13 cellular contexts compared by ENCODE assay signal in genomic region chr5:56183507-56183906, GRCh38. TPM values are rescaled to one million over a fixed set of nuclear protein-coding genes. Genes with fewer than 3 reads are reported as not detected.
DNase-seq lines count a peak whose midpoint lies in the region; FAIRE-seq and TF ChIP-seq lines count a peak whose summit lies in the region.
"Had no signal": no experiment of that assay in that cellular context is flagged by ENCODE, and none has a peak within 500 bp of the region (broad histone marks: within the 10 kb centered on the region; RNA-seq: fewer than 3 reads in every experiment).

No MANE protein-coding gene starts in this region.

- no peak overlapping the region for H3K27ac Mint-ChIP-seq in MCF 10A (ENCODE audit: low read depth, unreplicated experiment)
- H3K27ac Mint-ChIP-seq: activated naive CD4-positive, alpha-beta T cell treated with anti-CD3 and anti-CD28 coated beads for 36 hours had no signal

- H4K20me1 ChIP-seq in SK-N-SH (ENCODE audit: insufficient read depth): no peaks in the 10 kb centered on the region

- H3K4me3 Mint-ChIP-seq in MCF 10A (ENCODE audit: unreplicated experiment): no peak overlapping the region
- H3K4me3 Mint-ChIP-seq: activated naive CD4-positive, alpha-beta T cell treated with anti-CD3 and anti-CD28 coated beads for 36 hours; CD4-positive, CD25-positive, alpha-beta regulatory T cell had no signal

- no peaks in the 10 kb centered on the region for H3K36me3 Mint-ChIP-seq in MCF 10A (ENCODE audit: insufficient read depth, unreplicated experiment)
- H3K36me3 Mint-ChIP-seq: CD4-positive, CD25-positive, alpha-beta regulatory T cell had no signal

- H3K9me3 ChIP-seq in breast epithelium (no peaks in the 10 kb centered on the region), SK-N-SH (no peaks in the 10 kb centered on the region)
- H3K9me3 ChIP-seq: gastrocnemius medialis, spleen had no signal

- no peak overlapping the region for H3K9ac ChIP-seq in SK-N-SH

- POLR2A ChIA-PET in MCF 10A (lab: Yijun Ruan, JAX) (no interaction called here), SK-N-SH (lab: Yijun Ruan, JAX) (no interaction called here), GM10248 (lab: Yijun Ruan, JAX) (no interaction called here)

- H3F3A ChIP-seq in SK-N-SH (replicated peaks; ENCODE audit: insufficient read depth): no peaks in the 10 kb centered on the region

- H3K9me3 Mint-ChIP-seq in MCF 10A (ENCODE audit: unreplicated experiment): no peaks in the 10 kb centered on the region
- H3K9me3 Mint-ChIP-seq: activated naive CD4-positive, alpha-beta T cell treated with anti-CD3 and anti-CD28 coated beads for 36 hours; CD4-positive, CD25-positive, alpha-beta regulatory T cell had no signal

- no peak for TF ChIP-seq RAD21 in SK-N-SH (IDR thresholded peaks at IDR 0.05; ENCODE audit: low read length)

- no peak overlapping the region for H2AFZ ChIP-seq in SK-N-SH (ENCODE audit: low read depth)

- BruUV-seq in MCF 10A (replicated peaks; lab: Mats Ljungman, UMichigan): no TSS peak

- TF ChIP-seq CTCF in MCF 10A (IDR thresholded peaks at IDR 0.05; ENCODE audit: unreplicated experiment): no peak
- no peak for TF ChIP-seq CTCF in breast epithelium (IDR thresholded peaks at IDR 0.05)
- TF ChIP-seq CTCF in SK-N-SH (IDR thresholded peaks at IDR 0.05): no peak
- TF ChIP-seq CTCF in GM10248 (IDR thresholded peaks at IDR 0.05; ENCODE audit: control extremely low read depth, extremely low read depth, low read depth, missing control alignments): no peak

- no peaks in the 10 kb centered on the region for H3K79me2 ChIP-seq in SK-N-SH (ENCODE audit: insufficient read depth)

- H3K27me3 Mint-ChIP-seq in MCF 10A (ENCODE audit: insufficient read depth, unreplicated experiment): no peaks in the 10 kb centered on the region

- no peak for TF ChIP-seq EP300 in SK-N-SH (IDR thresholded peaks at IDR 0.05; ENCODE audit: borderline replicate concordance in 1 of 2, low read depth in 1 of 2, low read length in 1 of 2)

- no peaks in the 10 kb centered on the region for H3K9me2 ChIP-seq in SK-N-SH

- H3K4me1 Mint-ChIP-seq in MCF 10A (ENCODE audit: insufficient read depth, unreplicated experiment): peaks cover 6% of the 10 kb centered on the region

- no peaks in the 10 kb centered on the region for H3K36me3 ChIP-seq in breast epithelium
- H3K36me3 ChIP-seq in SK-N-SH (replicated peaks in 1 of 2; ENCODE audit: control insufficient read depth in 1 of 2, insufficient read depth in 2 of 2, low read length in 1 of 2): no peaks in the 10 kb centered on the region
- H3K36me3 ChIP-seq: gastrocnemius medialis, spleen had no signal

- no peak overlapping the region for H3K4me2 ChIP-seq in SK-N-SH

- H3K27ac ChIP-seq in breast epithelium: no peak overlapping the region
- peak overlapping the region in 1 of 2 experiments; percentile 56; a peak in 2 of 4 replicates for H3K27ac ChIP-seq in SK-N-SH (ENCODE audit: low read depth in 2 of 2, low read length in 1 of 2)
- H3K27ac ChIP-seq: gastrocnemius medialis, spleen had no signal

- no peaks in the 10 kb centered on the region for H3K27me3 ChIP-seq in breast epithelium
- no peaks in the 10 kb centered on the region for H3K27me3 ChIP-seq in SK-N-SH (ENCODE audit: insufficient read depth)
- H3K27me3 ChIP-seq: gastrocnemius medialis, spleen had no signal

- 33% methylated on average over 4 of the region's 4 CpGs for WGBS in SK-N-SH (ENCODE audit: low lambda C conversion rate)

- intact Hi-C loops in MCF 10A (cut with micrococcal nuclease) (loop anchor here (5.0 kb wide), 1 partner anchor 191 kb away; the partner anchor contains the start of gene IL6ST), breast epithelium (cut with DNase I; ENCODE audit: low total_unique reads) (no loop called here), cardiac septum (cut with DNase I) (no loop called here)

- H3K4me1 ChIP-seq in breast epithelium (no peaks in the 10 kb centered on the region), SK-N-SH (ENCODE audit: control insufficient read depth in 1 of 2, insufficient read depth in 2 of 2, low read depth in 1 of 2, low read length in 1 of 2) (0 out of 4 replicates have a peak, but pooled peaks cover 0 to 3% of the 10 kb centered on the region in 2 experiments)
- H3K4me1 ChIP-seq: gastrocnemius medialis had no signal

- H3K4me3 ChIP-seq in breast epithelium (no peak overlapping the region), SK-N-SH (ENCODE audit: low read depth in 2 of 2, low read length in 1 of 2) (no peak overlapping the region)
- H3K4me3 ChIP-seq: gastrocnemius medialis, spleen had no signal

- CTCF ChIA-PET in MCF 10A (lab: Yijun Ruan, JAX) (no interaction called here), SK-N-SH (lab: Yijun Ruan, JAX) (no interaction called here), GM10248 (lab: Yijun Ruan, JAX) (no interaction called here)

- FAIRE-seq in urothelium cell line (lab: Jason Lieb, UNC): no peak

- DNase-seq in MCF 10A (ENCODE audit: unreplicated experiment) (peak; percentile 89), breast epithelium (ENCODE audit: low spot score in 2 of 2) (no peak), SK-N-SH (no peak), fibroblast of the conjunctiva (ENCODE audit: low read depth) (peak; percentile 59), urothelium cell line (ENCODE audit: low spot score) (peak; percentile 63), NCI-H1092 treated with DMSO at 0.1 percent for 48 hours (lab: John Stamatoyannopoulos, UW) (no peak), cardiac septum (ENCODE audit: low spot score) (no peak), GM10248 (ENCODE audit: extremely low spot score) (no peak)
- DNase-seq: activated naive CD4-positive, alpha-beta T cell treated with anti-CD3 and anti-CD28 coated beads for 36 hours; CD4-positive, CD25-positive, alpha-beta regulatory T cell; gastrocnemius medialis; midbrain; spleen had no signal

- TF ChIP-seq POLR2A in breast epithelium (IDR thresholded peaks at IDR 0.05): no peak

TF ChIP-seq in SK-N-SH, 30 proteins besides CTCF, POLR2A, EP300 and RAD21 (continues in another document):
- no peak for TF ChIP-seq MXI1 (IDR thresholded peaks at IDR 0.05; ENCODE audit: low read depth, low read length)
- no peak for TF ChIP-seq CHD2 (IDR thresholded peaks at IDR 0.05; ENCODE audit: low read length, partially characterized antibody)
- TF ChIP-seq JUND (IDR thresholded peaks at IDR 0.05): peak; percentile 62
- TF ChIP-seq TEAD4 (IDR thresholded peaks at IDR 0.05; ENCODE audit: borderline replicate concordance, insufficient read depth): no peak
- TF ChIP-seq ELF1 (IDR thresholded peaks at IDR 0.05): no peak; the same call in 1 of the 2 replicates
- TF ChIP-seq SIN3A (IDR thresholded peaks at IDR 0.05; ENCODE audit: borderline replicate concordance, low read depth, low read length): no peak
- no peak for TF ChIP-seq MEF2A (IDR thresholded peaks at IDR 0.05; ENCODE audit: borderline replicate concordance, low read depth)
- no peak for TF ChIP-seq NRF1 (IDR thresholded peaks at IDR 0.05; ENCODE audit: low read depth, low read length)
- TF ChIP-seq ZBTB33 (IDR thresholded peaks at IDR 0.05; ENCODE audit: borderline replicate concordance, low read depth): no peak
- peak; percentile 81 for TF ChIP-seq FOSL2 (IDR thresholded peaks at IDR 0.05; ENCODE audit: borderline replicate concordance, low read depth)
- TF ChIP-seq FOXM1 (IDR thresholded peaks at IDR 0.05; ENCODE audit: low read depth): no peak
- peak; percentile 65 for TF ChIP-seq PBX3 (IDR thresholded peaks at IDR 0.05)
- no peak for TF ChIP-seq USF1 (IDR thresholded peaks at IDR 0.05; ENCODE audit: borderline replicate concordance, low read depth)
- no peak for TF ChIP-seq RCOR1 (IDR thresholded peaks at IDR 0.05; ENCODE audit: low read length)
- no peak for TF ChIP-seq SMC3 (IDR thresholded peaks at IDR 0.05; ENCODE audit: low read depth, low read length)

RNA-seq across cellular contexts. Expression of gene ANKRD55, which starts 49.6 kb away (rescaled TPM):
- total RNA-seq in MCF 10A (2022) (not detected in 2 replicates), breast epithelium (under 1 TPM in 2 of 3 donors, not detected in 1; 0.32 to 0.33 TPM), cardiac septum (not detected)
- not detected in 2 replicates for polyA plus RNA-seq in SK-N-SH (2012; rRNA removed)
- polyA plus RNA-seq in SK-N-SH (2012; cell fraction: cytosol; rRNA removed): 0.01 and 0.03 TPM in 2 replicates
- polyA plus RNA-seq in SK-N-SH (2012; cell fraction: nucleus; rRNA removed): not detected in 2 replicates
- total RNA-seq: gastrocnemius medialis had no signal

Comparison
In these comparisons a context has a peak if more than half of its experiments do, and no peak if none do; other contexts are left out.
1. DNase-seq: peak in MCF 10A (single experiment), fibroblast of the conjunctiva (single experiment) and urothelium cell line (single experiment); none in breast epithelium (0 of 2), SK-N-SH (single experiment), NCI-H1092 treated with DMSO at 0.1 percent for 48 hours (single experiment), cardiac septum (single experiment) and GM10248 (single experiment).